ENCODE assay signal across 8 cellular contexts in genomic region chr2:216497808-216498366, GRCh38. TPM values are rescaled to one million over a fixed set of nuclear protein-coding genes. Genes with fewer than 3 reads are reported as not detected.
DNase-seq lines count a peak whose midpoint lies in the region; ATAC-seq and TF ChIP-seq lines count a peak whose summit lies in the region.

No MANE protein-coding gene starts in this region.

- H3K4me3 Mint-ChIP-seq in dendritic cell treated with granulocyte-macrophage colony-stimulating factor and Interleukin-4, amounts not matched to agents 40 ng/mL and 50 ng/mL, for 4 days, result peak overlapping the region; percentile 99
- H3K4me3 Mint-ChIP-seq in naive thymus-derived CD4-positive, alpha-beta T cell, result peak overlapping the region; percentile 94 to 100 (median 98)

- CTCF ChIA-PET in naive thymus-derived CD4-positive, alpha-beta T cell (lab: Charles Lee), result no interaction called here

- DNase-seq in AG10803 (ENCODE audit: low read depth), result no peak
- DNase-seq in NCI-H2227 (lab: John Stamatoyannopoulos, UW; ENCODE audit: unreplicated experiment), result peak; percentile 38
- DNase-seq in naive thymus-derived CD4-positive, alpha-beta T cell, result no peak
- DNase-seq in AG08396 (ENCODE audit: low spot score), result no peak
- DNase-seq in OCI-M2 (lab: John Stamatoyannopoulos, UW; ENCODE audit: unreplicated experiment), result no peak
- DNase-seq in GM13977 (ENCODE audit: low spot score), result no peak

- H3K9me3 ChIP-seq in naive thymus-derived CD4-positive, alpha-beta T cell (ENCODE audit: control insufficient read depth in 2 of 3, low read length in 3 of 3), result no peaks in the 10 kb centered on the region

- H3K4me1 ChIP-seq in naive thymus-derived CD4-positive, alpha-beta T cell (ENCODE audit: control insufficient read depth in 2 of 2, insufficient read depth in 2 of 2, low read length in 2 of 2), result peaks cover 19 to 24% of the 10 kb centered on the region in 2 donors

- no peaks in the 10 kb centered on the region for H3K27me3 Mint-ChIP-seq in dendritic cell treated with granulocyte-macrophage colony-stimulating factor and Interleukin-4, amounts not matched to agents 40 ng/mL and 50 ng/mL, for 4 days
- peaks cover 0 to 3% (median 0%) of the 10 kb centered on the region in 5 donors for H3K27me3 Mint-ChIP-seq in naive thymus-derived CD4-positive, alpha-beta T cell

- POLR2A ChIA-PET in naive thymus-derived CD4-positive, alpha-beta T cell (lab: Charles Lee), result interaction anchor here (0.8 to 1.7 kb wide), 8 partner anchors 9 to 146 kb away, joined by 3 to 13 read pairs (median 3); partner anchors contain the start of gene SMARCAL1

- peaks cover 62% of the 10 kb centered on the region for H3K4me1 Mint-ChIP-seq in dendritic cell treated with granulocyte-macrophage colony-stimulating factor and Interleukin-4, amounts not matched to agents 40 ng/mL and 50 ng/mL, for 4 days (ENCODE audit: low read depth)
- H3K4me1 Mint-ChIP-seq in naive thymus-derived CD4-positive, alpha-beta T cell, result peaks cover 22 to 57% (median 50%) of the 10 kb centered on the region in 7 donors

- peaks cover 49% of the 10 kb centered on the region for H3K36me3 Mint-ChIP-seq in dendritic cell treated with granulocyte-macrophage colony-stimulating factor and Interleukin-4, amounts not matched to agents 40 ng/mL and 50 ng/mL, for 4 days (ENCODE audit: low read depth)
- peaks cover 10 to 37% (median 31%) of the 10 kb centered on the region in 5 donors for H3K36me3 Mint-ChIP-seq in naive thymus-derived CD4-positive, alpha-beta T cell

- H3K4me3 ChIP-seq in AG10803 (ENCODE audit: low read length), result peak overlapping the region; percentile 89
- H3K4me3 ChIP-seq in naive thymus-derived CD4-positive, alpha-beta T cell (ENCODE audit: low read length), result peak overlapping the region; percentile 95

- H3K27ac Mint-ChIP-seq in dendritic cell treated with granulocyte-macrophage colony-stimulating factor and Interleukin-4, amounts not matched to agents 40 ng/mL and 50 ng/mL, for 4 days, result peak overlapping the region; percentile 99
- H3K27ac Mint-ChIP-seq in naive thymus-derived CD4-positive, alpha-beta T cell, result peak overlapping the region; percentile 92 to 98 (median 93)

- peak overlapping the region; percentile 89 for H3K27ac ChIP-seq in naive thymus-derived CD4-positive, alpha-beta T cell (ENCODE audit: low read depth, low read length)

- no peaks in the 10 kb centered on the region for H3K27me3 ChIP-seq in naive thymus-derived CD4-positive, alpha-beta T cell (ENCODE audit: control insufficient read depth in 2 of 2, insufficient read depth in 2 of 2, low read length in 2 of 2)

- H3K36me3 ChIP-seq in naive thymus-derived CD4-positive, alpha-beta T cell (ENCODE audit: control insufficient read depth in 2 of 3, insufficient read depth in 3 of 3, low read length in 3 of 3), result peaks cover 23 to 33% (median 29%) of the 10 kb centered on the region in 3 experiments

- in situ Hi-C loops in GM13977 (cut with MboI; ENCODE audit: low pct_unique_long_range_greater_than_20kb, low sequenced_read_pairs, unreplicated experiment), result no loop called here

- TF ChIP-seq CTCF in AG10803 (conservative IDR thresholded peaks at IDR 0.05; ENCODE audit: low read length), result no peak
- TF ChIP-seq CTCF in GM13977 (IDR thresholded peaks at IDR 0.05; ENCODE audit: extremely low read depth, insufficient read depth, missing control alignments), result no peak

- ATAC-seq in naive thymus-derived CD4-positive, alpha-beta T cell, result no peak
- no peak for ATAC-seq in GM21360 (IDR thresholded peaks at IDR 0.05; ENCODE audit: unreplicated experiment)

- H3K9me3 Mint-ChIP-seq in dendritic cell treated with granulocyte-macrophage colony-stimulating factor and Interleukin-4, amounts not matched to agents 40 ng/mL and 50 ng/mL, for 4 days, result no peaks in the 10 kb centered on the region
- no peaks in the 10 kb centered on the region for H3K9me3 Mint-ChIP-seq in naive thymus-derived CD4-positive, alpha-beta T cell

- intact Hi-C loops in dendritic cell treated with granulocyte-macrophage colony-stimulating factor and Interleukin-4, amounts not matched to agents 40 ng/mL and 50 ng/mL, for 4 days (cut with micrococcal nuclease), result loop anchor here (1.0 to 5.0 kb wide), 3 partner anchors 21 to 386 kb away; partner anchors contain the start of gene SMARCAL1
- intact Hi-C loops in naive thymus-derived CD4-positive, alpha-beta T cell (cut with micrococcal nuclease), result loop anchor here (1.0 to 5.0 kb wide), 9 partner anchors 23 to 1691 kb away; partner anchors contain the start of genes SMARCAL1 (in 2 of the 2), XRCC5 (in 2 of the 2), ATIC (in 1 of the 2) and BARD1 (in 1 of the 2)

RNA-seq across cellular contexts. Expression of gene RPL37A, which starts 0.8 kb away (rescaled TPM):
- total RNA-seq in naive thymus-derived CD4-positive, alpha-beta T cell, result 1,000 to 10,000 TPM; 2,173 to 3,712 (median 3,236) TPM
- 1,000 to 10,000 TPM; 3,585 to 4,840 TPM for polyA plus RNA-seq in naive thymus-derived CD4-positive, alpha-beta T cell
